ENCODE assay signal across 10 cellular contexts in genomic region chr2:208280933-208281332, GRCh38.
DNase-seq lines count a peak whose midpoint lies in the region; ATAC-seq lines count a peak whose summit lies in the region.
"Had no signal": no experiment of that assay in that cellular context is flagged by ENCODE, and none has a peak within 500 bp of the region (broad histone marks: within the 10 kb centered on the region; RNA-seq: fewer than 3 reads in every experiment).

No MANE protein-coding gene starts in this region.

- DNase-seq in AG08396 (ENCODE audit: low spot score) (peak; percentile 10), NCI-H2107 (lab: John Stamatoyannopoulos, UW) (no peak), NCI-H526 treated with DMSO at 0.1 percent for 48 hours (lab: John Stamatoyannopoulos, UW) (no peak)
- no peak for DNase-seq in effector memory CD8-positive, alpha-beta T cell
- DNase-seq in effector CD4-positive, alpha-beta T cell: no peak
- DNase-seq: amniotic stem cell, foreskin melanocyte had no signal

- no peaks in the 10 kb centered on the region for H3K27me3 Mint-ChIP-seq in effector memory CD8-positive, alpha-beta T cell

- ATAC-seq in GM19043 (IDR thresholded peaks at IDR 0.05; ENCODE audit: low read depth, unreplicated experiment) (peak; percentile 70), HG03460 (IDR thresholded peaks at IDR 0.05; ENCODE audit: unreplicated experiment) (peak; percentile 54), HG03354 (IDR thresholded peaks at IDR 0.05; ENCODE audit: poor library complexity, severe bottlenecking, unreplicated experiment) (no peak)
- ATAC-seq in effector memory CD8-positive, alpha-beta T cell (replicated peaks): no peak

- H3K27ac Mint-ChIP-seq in effector memory CD8-positive, alpha-beta T cell: peak overlapping the region; percentile 28 to 77

- no peaks in the 10 kb centered on the region for H3K9me3 Mint-ChIP-seq in effector memory CD8-positive, alpha-beta T cell

- H3K4me3 Mint-ChIP-seq in effector memory CD8-positive, alpha-beta T cell: no peak overlapping the region

- peaks cover 4 to 45% of the 10 kb centered on the region in 2 donors for H3K4me1 Mint-ChIP-seq in effector memory CD8-positive, alpha-beta T cell (ENCODE audit: low read depth in 2 of 2)

- H3K36me3 Mint-ChIP-seq in effector memory CD8-positive, alpha-beta T cell (ENCODE audit: insufficient read depth): peaks cover 69% of the 10 kb centered on the region

Comparison
In these comparisons a context has a peak if more than half of its experiments do, and no peak if none do; other contexts are left out.
1. ATAC-seq: peak in GM19043 (single experiment) and HG03460 (single experiment); none in effector memory CD8-positive, alpha-beta T cell (single experiment) and HG03354 (single experiment).